In genomic region chr6:56091159-56091869, GRCh38 we compare ENCODE assay signal across 1 cellular context.
TF ChIP-seq lines count a peak whose summit lies in the region.

No MANE protein-coding gene starts in this region.

TF ChIP-seq in HepG2, 621 proteins besides CTCF, POLR2A, EP300 and RAD21 (continued from another document and continues in another):
- no peak for TF ChIP-seq DRAP1 (CRISPR knock-in tag; IDR thresholded peaks at IDR 0.05)
- no peak for TF ChIP-seq ZNF451 (CRISPR knock-in tag; IDR thresholded peaks at IDR 0.05)
- TF ChIP-seq HOXD1 (CRISPR knock-in tag; IDR thresholded peaks at IDR 0.05), result no peak
- TF ChIP-seq ZNF281 (CRISPR knock-in tag; IDR thresholded peaks at IDR 0.05; ENCODE audit: borderline replicate concordance), result no peak
- no peak for TF ChIP-seq KLF9 (CRISPR knock-in tag; IDR thresholded peaks at IDR 0.05; ENCODE audit: low read depth)
- no peak for TF ChIP-seq KDM5A (IDR thresholded peaks at IDR 0.05; ENCODE audit: borderline replicate concordance, low read length)
- no peak for TF ChIP-seq CREBL2 (CRISPR knock-in tag; IDR thresholded peaks at IDR 0.05; ENCODE audit: borderline replicate concordance)
- TF ChIP-seq ZNF484 (CRISPR knock-in tag; IDR thresholded peaks at IDR 0.05; ENCODE audit: borderline replicate concordance, low read depth), result no peak
- TF ChIP-seq HIC2 (CRISPR knock-in tag; IDR thresholded peaks at IDR 0.05; ENCODE audit: low read depth), result no peak
- TF ChIP-seq TCF12 (IDR thresholded peaks at IDR 0.05), result no peak
- no peak for TF ChIP-seq TCF12 (CRISPR knock-in tag; IDR thresholded peaks at IDR 0.05)
- TF ChIP-seq PHB2 (IDR thresholded peaks at IDR 0.05; ENCODE audit: partially characterized antibody), result no peak
- TF ChIP-seq TEF (CRISPR knock-in tag; IDR thresholded peaks at IDR 0.05), result no peak
- TF ChIP-seq GTF3A (CRISPR knock-in tag; conservative IDR thresholded peaks at IDR 0.05), result no peak
- TF ChIP-seq ZBTB10 (CRISPR knock-in tag; IDR thresholded peaks at IDR 0.05; ENCODE audit: borderline replicate concordance), result no peak
- no peak for TF ChIP-seq ZNF383 (CRISPR knock-in tag; IDR thresholded peaks at IDR 0.05; ENCODE audit: borderline replicate concordance)
- no peak for TF ChIP-seq ZNF724P (CRISPR knock-in tag; IDR thresholded peaks at IDR 0.05; ENCODE audit: borderline replicate concordance)
- no peak for TF ChIP-seq ZNF296 (CRISPR knock-in tag; conservative IDR thresholded peaks at IDR 0.05)
- TF ChIP-seq SP2 (CRISPR knock-in tag; IDR thresholded peaks at IDR 0.05), result no peak
- no peak for TF ChIP-seq EHMT2 (IDR thresholded peaks at IDR 0.05; ENCODE audit: borderline replicate concordance, low read depth, low read length)
- TF ChIP-seq SAFB2 (CRISPR knock-in tag; IDR thresholded peaks at IDR 0.05; ENCODE audit: borderline replicate concordance, low read depth), result no peak
- peak; percentile 55; the same call in 1 of the 2 replicates for TF ChIP-seq KMT2B (CRISPR knock-in tag; IDR thresholded peaks at IDR 0.05)
- no peak for TF ChIP-seq GATAD1 (CRISPR knock-in tag; IDR thresholded peaks at IDR 0.05)
- no peak for TF ChIP-seq FOSL1 (CRISPR knock-in tag; IDR thresholded peaks at IDR 0.05; ENCODE audit: borderline replicate concordance)
- TF ChIP-seq CREM (IDR thresholded peaks at IDR 0.05), result peak; percentile 46; the same call in 1 of the 2 replicates
- no peak for TF ChIP-seq CREM (CRISPR knock-in tag; IDR thresholded peaks at IDR 0.05)
- no peak for TF ChIP-seq FOXM1 (CRISPR knock-in tag; IDR thresholded peaks at IDR 0.05)
- TF ChIP-seq ATF4 (CRISPR knock-in tag; IDR thresholded peaks at IDR 0.05), result peak in 1 of 2 experiments; percentile 95; a peak in 2 of 4 replicates
- TF ChIP-seq CHD2 (IDR thresholded peaks at IDR 0.05; ENCODE audit: low read depth, low read length), result no peak
- TF ChIP-seq ZNF326 (CRISPR knock-in tag; IDR thresholded peaks at IDR 0.05; ENCODE audit: borderline replicate concordance), result no peak
- TF ChIP-seq ZNF136 (CRISPR knock-in tag; IDR thresholded peaks at IDR 0.05; ENCODE audit: low read depth), result no peak
- TF ChIP-seq NFKBIZ (CRISPR knock-in tag; IDR thresholded peaks at IDR 0.05), result no peak
- no peak for TF ChIP-seq ELK4 (CRISPR knock-in tag; IDR thresholded peaks at IDR 0.05; ENCODE audit: borderline replicate concordance)
- peak; percentile 83 for TF ChIP-seq SOX5 (CRISPR knock-in tag; IDR thresholded peaks at IDR 0.05; ENCODE audit: borderline replicate concordance)
- TF ChIP-seq ZNF678 (CRISPR knock-in tag; IDR thresholded peaks at IDR 0.05), result no peak
- TF ChIP-seq HOMEZ (CRISPR knock-in tag; IDR thresholded peaks at IDR 0.05; ENCODE audit: low read depth), result peak; percentile 38; the same call in 1 of the 2 replicates
- peak; percentile 30; the same call in 1 of the 2 replicates for TF ChIP-seq SIX1 (CRISPR knock-in tag; IDR thresholded peaks at IDR 0.05; ENCODE audit: borderline replicate concordance)
- peak; percentile 28; the same call in 1 of the 2 replicates for TF ChIP-seq YEATS2 (CRISPR knock-in tag; IDR thresholded peaks at IDR 0.05; ENCODE audit: borderline replicate concordance)
- TF ChIP-seq ZNF576 (CRISPR knock-in tag; IDR thresholded peaks at IDR 0.05), result no peak
- peak; percentile 58; the same call in 1 of the 2 replicates for TF ChIP-seq ZGPAT (CRISPR knock-in tag; IDR thresholded peaks at IDR 0.05)
- TF ChIP-seq NFYB (CRISPR knock-in tag; IDR thresholded peaks at IDR 0.05), result no peak
- no peak for TF ChIP-seq ZNF710 (CRISPR knock-in tag; IDR thresholded peaks at IDR 0.05; ENCODE audit: borderline replicate concordance)
- TF ChIP-seq JUND (CRISPR knock-in tag; IDR thresholded peaks at IDR 0.05), result no peak
- TF ChIP-seq GPBP1L1 (CRISPR knock-in tag; IDR thresholded peaks at IDR 0.05), result no peak
- TF ChIP-seq ZNF598 (CRISPR knock-in tag; IDR thresholded peaks at IDR 0.05; ENCODE audit: borderline replicate concordance), result no peak
- TF ChIP-seq ZNF790 (CRISPR knock-in tag; IDR thresholded peaks at IDR 0.05; ENCODE audit: borderline replicate concordance), result no peak
- TF ChIP-seq ZNF367 (CRISPR knock-in tag; IDR thresholded peaks at IDR 0.05; ENCODE audit: borderline replicate concordance), result no peak
